9 cellular contexts compared by ENCODE assay signal in genomic region chr19:8445488-8446001, GRCh38. TPM values are rescaled to one million over a fixed set of nuclear protein-coding genes. Genes with fewer than 3 reads are reported as not detected.
DNase-seq lines count a peak whose midpoint lies in the region; ATAC-seq and TF ChIP-seq lines count a peak whose summit lies in the region.
"Had no signal": no experiment of that assay in that cellular context is flagged by ENCODE, and none has a peak within 500 bp of the region (broad histone marks: within the 10 kb centered on the region; RNA-seq: fewer than 3 reads in every experiment).

No MANE protein-coding gene starts in this region.

- peak overlapping the region; percentile 87 to 95 (median 91) for H3K27ac Mint-ChIP-seq in naive thymus-derived CD4-positive, alpha-beta T cell

- peak overlapping the region; percentile 100 for H3K4me3 ChIP-seq in H7 (ENCODE audit: insufficient read depth, low read depth, low read length)
- H3K4me3 ChIP-seq in naive thymus-derived CD4-positive, alpha-beta T cell (ENCODE audit: low read length) = peak overlapping the region; percentile 89
- H3K4me3 ChIP-seq in thymus (ENCODE audit: low read length) = peak overlapping the region; percentile 79

- H3K4me3 Mint-ChIP-seq in naive thymus-derived CD4-positive, alpha-beta T cell = peak overlapping the region; percentile 85 to 99 (median 93)

- H3K4me1 Mint-ChIP-seq in naive thymus-derived CD4-positive, alpha-beta T cell = peaks cover 36 to 56% (median 46%) of the 10 kb centered on the region in 7 donors

- peaks cover 38 to 44% of the 10 kb centered on the region in 2 donors for H3K4me1 ChIP-seq in naive thymus-derived CD4-positive, alpha-beta T cell (ENCODE audit: control insufficient read depth in 2 of 2, insufficient read depth in 2 of 2, low read length in 2 of 2)
- peaks cover 9% of the 10 kb centered on the region for H3K4me1 ChIP-seq in thymus (ENCODE audit: control insufficient read depth, insufficient read depth, low read length)

- POLR2A ChIA-PET in naive thymus-derived CD4-positive, alpha-beta T cell (lab: Charles Lee) = interaction anchor here (0.5 to 4.0 kb wide), 10 partner anchors 10 to 154 kb away, joined by 3 to 32 read pairs (median 6); partner anchors contain the start of genes MARCHF2 and ZNF414

- no peaks in the 10 kb centered on the region for H3K9me3 ChIP-seq in naive thymus-derived CD4-positive, alpha-beta T cell (ENCODE audit: control insufficient read depth in 2 of 3, low read length in 3 of 3)
- no peaks in the 10 kb centered on the region for H3K9me3 ChIP-seq in thymus (ENCODE audit: control insufficient read depth)

- CTCF ChIA-PET in naive thymus-derived CD4-positive, alpha-beta T cell (lab: Charles Lee) = interaction anchor here (0.9 kb wide), 1 partner anchor 125 kb away, joined by 3 read pairs; no protein-coding TSS in a partner anchor

- WGBS in thymus = under 1% methylated on average over 45 of the region's 45 CpGs

- peak; percentile 66 for DNase-seq in GM03348 (ENCODE audit: low spot score)
- DNase-seq in H7 = peak; percentile 80
- DNase-seq in NCI-H1092 treated with DMSO at 0.1 percent for 48 hours (lab: John Stamatoyannopoulos, UW) = peak; percentile 30
- DNase-seq in activated CD8-positive, alpha-beta memory T cell treated with anti-CD3 and anti-CD28 coated beads for 24 hours = peak; percentile 76
- DNase-seq in erythroblast (lab: John Stamatoyannopoulos, UW) = peak; percentile 73 to 81
- peak in 6 of 9 donors; percentile 10 to 72 (median 30) for DNase-seq in naive thymus-derived CD4-positive, alpha-beta T cell
- DNase-seq in globus pallidus (ENCODE audit: low spot score) = no peak

- H3K36me3 ChIP-seq in H7 (replicated peaks; ENCODE audit: control insufficient read depth, insufficient read depth, low read length) = peaks cover 6% of the 10 kb centered on the region
- H3K36me3 ChIP-seq in naive thymus-derived CD4-positive, alpha-beta T cell (ENCODE audit: control insufficient read depth in 2 of 3, insufficient read depth in 3 of 3, low read length in 3 of 3) = peaks cover 3 to 13% (median 4%) of the 10 kb centered on the region in 3 experiments
- H3K36me3 ChIP-seq in thymus (ENCODE audit: control insufficient read depth, insufficient read depth) = no peaks in the 10 kb centered on the region

- peak overlapping the region; percentile 98 for H3K27ac ChIP-seq in naive thymus-derived CD4-positive, alpha-beta T cell (ENCODE audit: low read depth, low read length)
- peak overlapping the region; percentile 81 for H3K27ac ChIP-seq in thymus (ENCODE audit: low read depth)

- intact Hi-C loops in naive thymus-derived CD4-positive, alpha-beta T cell (cut with micrococcal nuclease) = loop anchor here (2.0 to 5.0 kb wide), 3 partner anchors 123 to 138 kb away; partner anchors contain the start of genes NDUFA7 (in 2 of the 2), RPS28 (in 2 of the 2) and CD320 (in 1 of the 2)

- H3K9me3 Mint-ChIP-seq in naive thymus-derived CD4-positive, alpha-beta T cell = peaks cover 0 to 2% (median 0%) of the 10 kb centered on the region in 11 donors

- no peak for TF ChIP-seq POLR2A in erythroblast (IDR thresholded peaks at IDR 0.05; ENCODE audit: low read length)

- no peak for ATAC-seq in naive thymus-derived CD4-positive, alpha-beta T cell

- H3K36me3 Mint-ChIP-seq in naive thymus-derived CD4-positive, alpha-beta T cell = peaks cover 4 to 18% (median 12%) of the 10 kb centered on the region in 5 donors

- no peaks in the 10 kb centered on the region for H3K27me3 ChIP-seq in H7 (ENCODE audit: control insufficient read depth, insufficient read depth, low read length)
- H3K27me3 ChIP-seq in naive thymus-derived CD4-positive, alpha-beta T cell (ENCODE audit: control insufficient read depth in 2 of 2, insufficient read depth in 2 of 2, low read length in 2 of 2) = no peaks in the 10 kb centered on the region
- H3K27me3 ChIP-seq in thymus (ENCODE audit: control insufficient read depth, insufficient read depth) = no peaks in the 10 kb centered on the region

- H3K27me3 Mint-ChIP-seq in naive thymus-derived CD4-positive, alpha-beta T cell = no peaks in the 10 kb centered on the region

RNA-seq across cellular contexts. Expression of gene HNRNPM, which starts 0.8 kb away (rescaled TPM):
- 114 and 155 TPM in 2 replicates for total RNA-seq in H7 (2014; rRNA removed; shearing (Covaris generic))
- 100 to 1,000 TPM; 175 to 280 (median 272) TPM for total RNA-seq in naive thymus-derived CD4-positive, alpha-beta T cell
- 100 to 1,000 TPM; 210 to 378 TPM for polyA plus RNA-seq in naive thymus-derived CD4-positive, alpha-beta T cell
- 123 TPM for polyA plus RNA-seq in thymus

RNA-seq across cellular contexts. Expression of gene MARCHF2, which starts 32.4 kb away (rescaled TPM):
- total RNA-seq in H7 (2014; rRNA removed; shearing (Covaris generic)) = 44.4 and 47.8 TPM in 2 replicates
- total RNA-seq in naive thymus-derived CD4-positive, alpha-beta T cell = 10 to 100 TPM; 18.0 to 42.1 (median 23.4) TPM
- polyA plus RNA-seq in naive thymus-derived CD4-positive, alpha-beta T cell = 10 to 100 TPM; 23.2 to 41.4 TPM
- polyA plus RNA-seq in thymus = 30.7 TPM

RNA-seq across cellular contexts. Expression of gene RAB11B, which starts 55.4 kb away (rescaled TPM):
- 16.9 and 31.4 TPM in 2 replicates for total RNA-seq in H7 (2014; rRNA removed; shearing (Covaris generic))
- total RNA-seq in naive thymus-derived CD4-positive, alpha-beta T cell = 100 to 1,000 TPM in 3 of 5 experiments, 10 to 100 TPM in 2; 77.4 to 113 (median 103) TPM
- 10 to 100 TPM; 53.1 to 63.8 TPM for polyA plus RNA-seq in naive thymus-derived CD4-positive, alpha-beta T cell
- polyA plus RNA-seq in thymus = 81.9 TPM

RNA-seq across cellular contexts. Expression of gene PRAM1, which starts 56.9 kb away (rescaled TPM):
- total RNA-seq in H7 (2014; rRNA removed; shearing (Covaris generic)) = 0.07 TPM in 2 replicates
- total RNA-seq in naive thymus-derived CD4-positive, alpha-beta T cell = 10 to 100 TPM in 2 of 5 experiments, 1 to 10 TPM in 3; 1.1 to 82.8 (median 3.9) TPM
- polyA plus RNA-seq in naive thymus-derived CD4-positive, alpha-beta T cell = under 1 TPM; 0.12 to 0.34 TPM
- polyA plus RNA-seq in thymus = 7.5 TPM
- total RNA-seq: dermis microvascular lymphatic vessel endothelial cell had no signal
